1 cellular context compared by ENCODE assay signal in the genomic region with DNA sequence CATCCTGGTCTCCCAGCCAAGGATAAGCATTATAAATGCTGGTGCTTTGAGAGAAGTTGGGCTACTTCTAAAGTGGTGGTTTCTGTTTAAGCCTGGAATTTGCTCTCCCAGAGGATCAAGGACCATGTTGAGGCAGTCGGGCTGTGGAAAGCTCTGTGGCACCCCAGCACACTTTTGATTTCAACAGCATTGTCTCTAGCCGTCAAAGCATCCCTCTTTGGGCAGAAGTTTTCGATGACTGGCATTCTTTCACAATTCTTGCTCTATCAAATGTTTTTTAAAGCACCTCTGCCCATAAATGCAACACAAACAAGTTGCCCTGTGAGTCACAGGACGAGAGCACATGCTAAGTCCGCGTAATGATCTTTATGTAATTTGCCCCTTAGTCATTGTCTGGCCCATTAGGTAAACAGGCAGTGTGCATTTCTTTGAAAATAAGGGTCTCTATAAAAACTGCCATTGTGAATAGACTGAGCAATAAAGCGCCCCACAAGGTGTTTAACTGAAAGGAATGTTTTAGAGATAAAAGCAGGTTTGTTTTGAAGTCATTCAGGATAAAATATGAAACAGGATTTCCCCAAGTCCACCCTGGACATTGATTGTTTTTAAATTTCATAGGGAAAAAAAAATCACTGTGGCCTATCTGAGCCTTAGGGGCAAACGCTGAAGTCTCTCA.
TF ChIP-seq lines count a peak whose summit lies in the region.

No MANE protein-coding gene starts in this region.

TF ChIP-seq in HepG2, 621 proteins besides CTCF, POLR2A, EP300 and RAD21 (continued from another document and continues in another):
- TF ChIP-seq, protein P1, sequence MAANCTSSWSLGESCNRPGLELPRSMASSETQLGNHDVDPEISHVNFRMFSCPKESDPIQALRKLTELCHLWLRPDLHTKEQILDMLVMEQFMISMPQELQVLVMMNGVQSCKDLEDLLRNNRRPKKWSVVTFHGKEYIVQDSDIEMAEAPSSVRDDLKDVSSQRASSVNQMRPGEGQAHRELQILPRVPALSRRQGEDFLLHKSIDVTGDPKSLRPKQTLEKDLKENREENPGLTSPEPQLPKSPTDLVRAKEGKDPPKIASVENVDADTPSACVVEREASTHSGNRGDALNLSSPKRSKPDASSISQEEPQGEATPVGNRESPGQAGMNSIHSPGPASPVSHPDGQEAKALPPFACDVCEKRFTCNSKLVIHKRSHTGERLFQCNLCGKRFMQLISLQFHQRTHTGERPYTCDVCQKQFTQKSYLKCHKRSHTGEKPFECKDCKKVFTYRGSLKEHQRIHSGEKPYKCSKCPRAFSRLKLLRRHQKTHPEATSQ (CRISPR knock-in tag; IDR thresholded peaks at IDR 0.05; ENCODE audit: borderline replicate concordance) = 0 out of 2 replicates have a peak, but pooled peaks have one; percentile 7
- TF ChIP-seq FOXK2 (IDR thresholded peaks at IDR 0.05) (peak; percentile 79), PAWR (CRISPR knock-in tag; IDR thresholded peaks at IDR 0.05; ENCODE audit: borderline replicate concordance) (no peak), HNRNPL (IDR thresholded peaks at IDR 0.05; ENCODE audit: low read depth, low read length) (0 out of 2 replicates have a peak, but pooled peaks have one; percentile 57), CREB1 (IDR thresholded peaks at IDR 0.05) (peak; percentile 75), CREB1 (CRISPR knock-in tag; IDR thresholded peaks at IDR 0.05) (peak; percentile 78), ZNF710 (CRISPR knock-in tag; IDR thresholded peaks at IDR 0.05; ENCODE audit: borderline replicate concordance) (peak; percentile 87; the same call in 1 of the 2 replicates), HMG20B (CRISPR knock-in tag; conservative IDR thresholded peaks at IDR 0.05) (0 out of 2 replicates have a peak, but pooled peaks have one; percentile 43), FOXO1 (CRISPR knock-in tag; IDR thresholded peaks at IDR 0.05) (peak; percentile 77; the same call in 1 of the 2 replicates), JUND (CRISPR knock-in tag; IDR thresholded peaks at IDR 0.05) (peak; percentile 80), ZNF224 (CRISPR knock-in tag; IDR thresholded peaks at IDR 0.05) (0 out of 2 replicates have a peak, but pooled peaks have one; percentile 38), XBP1 (CRISPR knock-in tag; IDR thresholded peaks at IDR 0.05) (no peak), LCORL (IDR thresholded peaks at IDR 0.05) (no peak), LCORL (CRISPR knock-in tag; IDR thresholded peaks at IDR 0.05) (peak; percentile 73), SKI (IDR thresholded peaks at IDR 0.05; ENCODE audit: partially characterized antibody) (peak; percentile 78), RBFOX2 (IDR thresholded peaks at IDR 0.05; ENCODE audit: low read depth, low read length) (0 out of 2 replicates have a peak, but pooled peaks have one; percentile 42), HNF4A (CRISPR knock-in tag; IDR thresholded peaks at IDR 0.05) (peak; percentile 78), ATM (IDR thresholded peaks at IDR 0.05; ENCODE audit: borderline replicate concordance) (no peak), THRA (CRISPR knock-in tag; IDR thresholded peaks at IDR 0.05; ENCODE audit: borderline replicate concordance) (peak; percentile 25; the same call in 1 of the 2 replicates), ZC3H4 (CRISPR knock-in tag; IDR thresholded peaks at IDR 0.05; ENCODE audit: borderline replicate concordance) (peak; percentile 53), SOX5 (CRISPR knock-in tag; IDR thresholded peaks at IDR 0.05; ENCODE audit: borderline replicate concordance) (peak; percentile 94), ZNF18 (CRISPR knock-in tag; IDR thresholded peaks at IDR 0.05; ENCODE audit: insufficient replicate concordance) (peak; percentile 48), KAT8 (CRISPR knock-in tag; IDR thresholded peaks at IDR 0.05) (peak; percentile 67; the same call in 1 of the 2 replicates), BHLHE40 (IDR thresholded peaks at IDR 0.05; ENCODE audit: low read length) (peak; percentile 77), MAZ (IDR thresholded peaks at IDR 0.05; ENCODE audit: borderline replicate concordance, low read depth, low read length) (no peak), MAZ (CRISPR knock-in tag; IDR thresholded peaks at IDR 0.05; ENCODE audit: low read depth) (0 out of 2 replicates have a peak, but pooled peaks have one; percentile 47), SP5 (CRISPR knock-in tag; IDR thresholded peaks at IDR 0.05; ENCODE audit: borderline replicate concordance, low read depth) (0 out of 2 replicates have a peak, but pooled peaks have one; percentile 43), ZBTB43 (CRISPR knock-in tag; conservative IDR thresholded peaks at IDR 0.05) (0 out of 2 replicates have a peak, but pooled peaks have one; percentile 30), ZFP36 (IDR thresholded peaks at IDR 0.05; ENCODE audit: borderline replicate concordance, low read depth, low read length, partially characterized antibody) (no peak), POLR2AphosphoS5 (IDR thresholded peaks at IDR 0.05; ENCODE audit: low read depth, low read length) (no peak; the same call in none of the 2 replicates), ATF7 (IDR thresholded peaks at IDR 0.05) (no peak), ATF7 (CRISPR knock-in tag; IDR thresholded peaks at IDR 0.05) (0 out of 2 replicates have a peak, but pooled peaks have one; percentile 36), ZNF20 (CRISPR knock-in tag; IDR thresholded peaks at IDR 0.05) (no peak)
- TF ChIP-seq, protein P2, sequence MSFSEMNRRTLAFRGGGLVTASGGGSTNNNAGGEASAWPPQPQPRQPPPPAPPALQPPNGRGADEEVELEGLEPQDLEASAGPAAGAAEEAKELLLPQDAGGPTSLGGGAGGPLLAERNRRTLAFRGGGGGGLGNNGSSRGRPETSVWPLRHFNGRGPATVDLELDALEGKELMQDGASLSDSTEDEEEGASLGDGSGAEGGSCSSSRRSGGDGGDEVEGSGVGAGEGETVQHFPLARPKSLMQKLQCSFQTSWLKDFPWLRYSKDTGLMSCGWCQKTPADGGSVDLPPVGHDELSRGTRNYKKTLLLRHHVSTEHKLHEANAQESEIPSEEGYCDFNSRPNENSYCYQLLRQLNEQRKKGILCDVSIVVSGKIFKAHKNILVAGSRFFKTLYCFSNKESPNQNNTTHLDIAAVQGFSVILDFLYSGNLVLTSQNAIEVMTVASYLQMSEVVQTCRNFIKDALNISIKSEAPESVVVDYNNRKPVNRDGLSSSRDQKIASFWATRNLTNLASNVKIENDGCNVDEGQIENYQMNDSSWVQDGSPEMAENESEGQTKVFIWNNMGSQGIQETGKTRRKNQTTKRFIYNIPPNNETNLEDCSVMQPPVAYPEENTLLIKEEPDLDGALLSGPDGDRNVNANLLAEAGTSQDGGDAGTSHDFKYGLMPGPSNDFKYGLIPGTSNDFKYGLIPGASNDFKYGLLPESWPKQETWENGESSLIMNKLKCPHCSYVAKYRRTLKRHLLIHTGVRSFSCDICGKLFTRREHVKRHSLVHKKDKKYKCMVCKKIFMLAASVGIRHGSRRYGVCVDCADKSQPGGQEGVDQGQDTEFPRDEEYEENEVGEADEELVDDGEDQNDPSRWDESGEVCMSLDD (CRISPR knock-in tag; IDR thresholded peaks at IDR 0.05; ENCODE audit: borderline replicate concordance) = 0 out of 2 replicates have a peak, but pooled peaks have one; percentile 28
- TF ChIP-seq, protein P3, sequence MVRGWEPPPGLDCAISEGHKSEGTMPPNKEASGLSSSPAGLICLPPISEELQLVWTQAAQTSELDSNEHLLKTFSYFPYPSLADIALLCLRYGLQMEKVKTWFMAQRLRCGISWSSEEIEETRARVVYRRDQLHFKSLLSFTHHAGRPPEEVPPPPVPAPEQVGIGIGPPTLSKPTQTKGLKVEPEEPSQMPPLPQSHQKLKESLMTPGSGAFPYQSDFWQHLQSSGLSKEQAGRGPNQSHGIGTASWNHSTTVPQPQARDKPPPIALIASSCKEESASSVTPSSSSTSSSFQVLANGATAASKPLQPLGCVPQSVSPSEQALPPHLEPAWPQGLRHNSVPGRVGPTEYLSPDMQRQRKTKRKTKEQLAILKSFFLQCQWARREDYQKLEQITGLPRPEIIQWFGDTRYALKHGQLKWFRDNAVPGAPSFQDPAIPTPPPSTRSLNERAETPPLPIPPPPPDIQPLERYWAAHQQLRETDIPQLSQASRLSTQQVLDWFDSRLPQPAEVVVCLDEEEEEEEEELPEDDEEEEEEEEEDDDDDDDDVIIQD (CRISPR knock-in tag; IDR thresholded peaks at IDR 0.05; ENCODE audit: low read depth) = peak; percentile 51
- TF ChIP-seq, protein P4, sequence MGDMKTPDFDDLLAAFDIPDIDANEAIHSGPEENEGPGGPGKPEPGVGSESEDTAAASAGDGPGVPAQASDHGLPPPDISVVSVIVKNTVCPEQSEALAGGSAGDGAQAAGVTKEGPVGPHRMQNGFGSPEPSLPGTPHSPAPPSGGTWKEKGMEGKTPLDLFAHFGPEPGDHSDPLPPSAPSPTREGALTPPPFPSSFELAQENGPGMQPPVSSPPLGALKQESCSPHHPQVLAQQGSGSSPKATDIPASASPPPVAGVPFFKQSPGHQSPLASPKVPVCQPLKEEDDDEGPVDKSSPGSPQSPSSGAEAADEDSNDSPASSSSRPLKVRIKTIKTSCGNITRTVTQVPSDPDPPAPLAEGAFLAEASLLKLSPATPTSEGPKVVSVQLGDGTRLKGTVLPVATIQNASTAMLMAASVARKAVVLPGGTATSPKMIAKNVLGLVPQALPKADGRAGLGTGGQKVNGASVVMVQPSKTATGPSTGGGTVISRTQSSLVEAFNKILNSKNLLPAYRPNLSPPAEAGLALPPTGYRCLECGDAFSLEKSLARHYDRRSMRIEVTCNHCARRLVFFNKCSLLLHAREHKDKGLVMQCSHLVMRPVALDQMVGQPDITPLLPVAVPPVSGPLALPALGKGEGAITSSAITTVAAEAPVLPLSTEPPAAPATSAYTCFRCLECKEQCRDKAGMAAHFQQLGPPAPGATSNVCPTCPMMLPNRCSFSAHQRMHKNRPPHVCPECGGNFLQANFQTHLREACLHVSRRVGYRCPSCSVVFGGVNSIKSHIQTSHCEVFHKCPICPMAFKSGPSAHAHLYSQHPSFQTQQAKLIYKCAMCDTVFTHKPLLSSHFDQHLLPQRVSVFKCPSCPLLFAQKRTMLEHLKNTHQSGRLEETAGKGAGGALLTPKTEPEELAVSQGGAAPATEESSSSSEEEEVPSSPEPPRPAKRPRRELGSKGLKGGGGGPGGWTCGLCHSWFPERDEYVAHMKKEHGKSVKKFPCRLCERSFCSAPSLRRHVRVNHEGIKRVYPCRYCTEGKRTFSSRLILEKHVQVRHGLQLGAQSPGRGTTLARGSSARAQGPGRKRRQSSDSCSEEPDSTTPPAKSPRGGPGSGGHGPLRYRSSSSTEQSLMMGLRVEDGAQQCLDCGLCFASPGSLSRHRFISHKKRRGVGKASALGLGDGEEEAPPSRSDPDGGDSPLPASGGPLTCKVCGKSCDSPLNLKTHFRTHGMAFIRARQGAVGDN (CRISPR knock-in tag; IDR thresholded peaks at IDR 0.05) = no peak
- TF ChIP-seq, protein P5, sequence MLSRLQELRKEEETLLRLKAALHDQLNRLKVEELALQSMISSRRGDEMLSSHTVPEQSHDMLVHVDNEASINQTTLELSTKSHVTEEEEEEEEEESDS (CRISPR knock-in tag; IDR thresholded peaks at IDR 0.05; ENCODE audit: borderline replicate concordance) = 0 out of 2 replicates have a peak, but pooled peaks have one; percentile 51
- TF ChIP-seq, protein P6, sequence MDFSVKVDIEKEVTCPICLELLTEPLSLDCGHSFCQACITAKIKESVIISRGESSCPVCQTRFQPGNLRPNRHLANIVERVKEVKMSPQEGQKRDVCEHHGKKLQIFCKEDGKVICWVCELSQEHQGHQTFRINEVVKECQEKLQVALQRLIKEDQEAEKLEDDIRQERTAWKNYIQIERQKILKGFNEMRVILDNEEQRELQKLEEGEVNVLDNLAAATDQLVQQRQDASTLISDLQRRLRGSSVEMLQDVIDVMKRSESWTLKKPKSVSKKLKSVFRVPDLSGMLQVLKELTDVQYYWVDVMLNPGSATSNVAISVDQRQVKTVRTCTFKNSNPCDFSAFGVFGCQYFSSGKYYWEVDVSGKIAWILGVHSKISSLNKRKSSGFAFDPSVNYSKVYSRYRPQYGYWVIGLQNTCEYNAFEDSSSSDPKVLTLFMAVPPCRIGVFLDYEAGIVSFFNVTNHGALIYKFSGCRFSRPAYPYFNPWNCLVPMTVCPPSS (IDR thresholded peaks at IDR 0.05) = no peak
